1 cellular context compared by ENCODE assay signal in genomic region chr12:56724989-56725722, GRCh38.
TF ChIP-seq lines count a peak whose summit lies in the region.

TSS of gene NACA (minus strand) at chr12:56725299. CDS start at chr12:56724521, 778 bp downstream.

TF ChIP-seq in K562, 482 proteins besides CTCF, POLR2A, EP300 and RAD21 (continued from another document and continues in another):
- peak in 2 of 3 experiments; percentile 18 to 88; a peak in 2 of 6 replicates for TF ChIP-seq ZBTB11 (CRISPR knock-in tag; IDR thresholded peaks at IDR 0.05)
- TF ChIP-seq HNRNPUL1 (IDR thresholded peaks at IDR 0.05; ENCODE audit: low read length) = no peak
- no peak; the same call in 1 of the 2 replicates for TF ChIP-seq HDAC2 (IDR thresholded peaks at IDR 0.05)
- no peak for TF ChIP-seq NELFE (IDR thresholded peaks at IDR 0.05; ENCODE audit: insufficient read depth, insufficient read length)
- peak; percentile 64; the same call in 1 of the 2 replicates for TF ChIP-seq ZNF592 (IDR thresholded peaks at IDR 0.05)
- TF ChIP-seq ESRRB (CRISPR knock-in tag; IDR thresholded peaks at IDR 0.05; ENCODE audit: borderline replicate concordance) = no peak
- TF ChIP-seq, protein P1, sequence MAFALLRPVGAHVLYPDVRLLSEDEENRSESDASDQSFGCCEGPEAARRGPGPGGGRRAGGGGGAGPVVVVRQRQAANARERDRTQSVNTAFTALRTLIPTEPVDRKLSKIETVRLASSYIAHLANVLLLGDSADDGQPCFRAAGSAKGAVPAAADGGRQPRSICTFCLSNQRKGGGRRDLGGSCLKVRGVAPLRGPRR (CRISPR knock-in tag; IDR thresholded peaks at IDR 0.05) = no peak
- no peak for TF ChIP-seq THAP7 (CRISPR knock-in tag; IDR thresholded peaks at IDR 0.05)
- TF ChIP-seq NFIC (IDR thresholded peaks at IDR 0.05) = peak; percentile 64
- peak; percentile 83 for TF ChIP-seq MTA2 (IDR thresholded peaks at IDR 0.05; ENCODE audit: low read depth)
- TF ChIP-seq HDAC3 (IDR thresholded peaks at IDR 0.05; ENCODE audit: borderline replicate concordance, partially characterized antibody) = no peak
- TF ChIP-seq MGA (IDR thresholded peaks at IDR 0.05) = peak; percentile 36; the same call in 1 of the 2 replicates
- TF ChIP-seq HDAC8 (tag; IDR thresholded peaks at IDR 0.05) = no peak; the same call in 1 of the 2 replicates
- no peak for TF ChIP-seq FUS (optimal IDR thresholded peaks at IDR 0.05; ENCODE audit: low read depth, low read length)
- TF ChIP-seq IFI16 (CRISPR knock-in tag; IDR thresholded peaks at IDR 0.05) = no peak
- no peak for TF ChIP-seq GATA2 (CRISPR knock-in tag; IDR thresholded peaks at IDR 0.05)
- TF ChIP-seq NFE2 (IDR thresholded peaks at IDR 0.05; ENCODE audit: low read depth) = peak; percentile 41; the same call in 1 of the 2 replicates
- no peak for TF ChIP-seq ZNF449 (CRISPR knock-in tag; IDR thresholded peaks at IDR 0.05)
- no peak for TF ChIP-seq NCOA4 (IDR thresholded peaks at IDR 0.05; ENCODE audit: partially characterized antibody)
- no peak for TF ChIP-seq TSC22D4 (tag; IDR thresholded peaks at IDR 0.05)
- TF ChIP-seq, protein P2, sequence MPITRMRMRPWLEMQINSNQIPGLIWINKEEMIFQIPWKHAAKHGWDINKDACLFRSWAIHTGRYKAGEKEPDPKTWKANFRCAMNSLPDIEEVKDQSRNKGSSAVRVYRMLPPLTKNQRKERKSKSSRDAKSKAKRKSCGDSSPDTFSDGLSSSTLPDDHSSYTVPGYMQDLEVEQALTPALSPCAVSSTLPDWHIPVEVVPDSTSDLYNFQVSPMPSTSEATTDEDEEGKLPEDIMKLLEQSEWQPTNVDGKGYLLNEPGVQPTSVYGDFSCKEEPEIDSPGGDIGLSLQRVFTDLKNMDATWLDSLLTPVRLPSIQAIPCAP (CRISPR knock-in tag; IDR thresholded peaks at IDR 0.05; ENCODE audit: borderline replicate concordance) = 0 out of 2 replicates have a peak, but pooled peaks have one; percentile 59
- TF ChIP-seq ZBTB8A (IDR thresholded peaks at IDR 0.05; ENCODE audit: partially characterized antibody) = no peak
- TF ChIP-seq XRCC3 (IDR thresholded peaks at IDR 0.05) = no peak
- 0 out of 2 replicates have a peak, but pooled peaks have one; percentile 73 for TF ChIP-seq ATF6 (CRISPR knock-in tag; IDR thresholded peaks at IDR 0.05)
- peak; percentile 66; the same call in 1 of the 2 replicates for TF ChIP-seq CTBP1 (IDR thresholded peaks at IDR 0.05; ENCODE audit: borderline replicate concordance)
- TF ChIP-seq ZFP1 (CRISPR knock-in tag; IDR thresholded peaks at IDR 0.05) = no peak
- TF ChIP-seq PHF20 (IDR thresholded peaks at IDR 0.05; ENCODE audit: partially characterized antibody) = peak; percentile 95
- no peak for TF ChIP-seq SMARCA5 (IDR thresholded peaks at IDR 0.05)
